7 cellular contexts compared by ENCODE assay signal in the genomic region with DNA sequence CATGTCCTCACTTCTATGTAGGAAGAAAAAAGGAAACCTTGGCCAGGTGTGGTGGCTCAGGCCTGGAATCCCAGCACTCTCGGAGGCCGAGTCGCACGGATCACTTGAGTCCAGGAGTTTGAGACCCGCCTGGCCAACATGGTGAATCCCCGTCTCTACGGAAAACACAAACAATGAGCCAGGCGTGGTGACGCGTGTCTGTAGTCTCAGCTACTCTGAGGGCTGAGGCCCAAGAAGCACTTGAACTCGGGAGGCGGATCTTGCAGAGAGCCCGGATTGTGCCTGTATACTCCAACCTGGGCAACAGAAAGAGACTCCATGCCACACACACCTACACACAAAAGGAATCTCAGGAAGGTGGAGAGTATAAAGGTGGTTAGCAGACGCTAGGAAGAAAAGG. TPM values are rescaled to one million over a fixed set of nuclear protein-coding genes. Genes with fewer than 3 reads are reported as not detected.
"Had no signal": no experiment of that assay in that cellular context is flagged by ENCODE, and none has a peak within 500 bp of the region (broad histone marks: within the 10 kb centered on the region; RNA-seq: fewer than 3 reads in every experiment).

No MANE protein-coding gene starts in this region.

RNA-seq across cellular contexts. Expression of a gene that starts 39.9 kb away (rescaled TPM):
- total RNA-seq: GM23338, H4, H7, HepG2, HFFc6, HT1080 had no signal
- polyA plus RNA-seq: GM23338, HepG2, IgD-negative memory B cell had no signal

RNA-seq across cellular contexts. Expression of a gene that starts 57.2 kb away (rescaled TPM):
- total RNA-seq: GM23338, H4, HepG2, HFFc6, HT1080 had no signal
- polyA plus RNA-seq: GM23338, HepG2, IgD-negative memory B cell had no signal
